Comparison of ENCODE assay signal across 1 cellular context in the genomic region with DNA sequence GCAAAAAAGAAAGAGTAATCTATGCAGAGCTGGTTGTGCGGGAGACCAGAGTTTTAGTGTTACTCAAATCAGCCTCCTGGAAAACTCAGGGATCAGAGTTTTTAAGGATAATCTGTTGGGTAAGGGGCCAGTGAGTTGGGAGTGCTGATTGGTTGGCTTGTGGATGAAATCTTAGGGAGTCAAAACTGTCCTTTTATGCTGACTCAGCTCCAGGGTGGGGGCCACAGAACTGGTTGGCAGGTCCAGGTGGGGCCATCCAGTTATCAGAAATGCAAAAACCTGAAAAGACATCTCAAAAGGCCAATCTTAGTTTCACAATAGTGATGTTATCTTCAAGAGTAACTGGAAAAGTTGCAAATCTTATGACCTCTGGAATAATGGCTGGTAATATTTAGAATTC.
TF ChIP-seq lines count a peak whose summit lies in the region.

No MANE protein-coding gene starts in this region.

TF ChIP-seq in IMR-90, 13 proteins besides CTCF, POLR2A, EP300 and RAD21:
- TF ChIP-seq MAFK (IDR thresholded peaks at IDR 0.05; ENCODE audit: low read depth, low read length) (peak; percentile 93), MXI1 (IDR thresholded peaks at IDR 0.05; ENCODE audit: borderline replicate concordance, low read depth, low read length) (no peak)
